Comparison of ENCODE assay signal across 10 cellular contexts in the genomic region with DNA sequence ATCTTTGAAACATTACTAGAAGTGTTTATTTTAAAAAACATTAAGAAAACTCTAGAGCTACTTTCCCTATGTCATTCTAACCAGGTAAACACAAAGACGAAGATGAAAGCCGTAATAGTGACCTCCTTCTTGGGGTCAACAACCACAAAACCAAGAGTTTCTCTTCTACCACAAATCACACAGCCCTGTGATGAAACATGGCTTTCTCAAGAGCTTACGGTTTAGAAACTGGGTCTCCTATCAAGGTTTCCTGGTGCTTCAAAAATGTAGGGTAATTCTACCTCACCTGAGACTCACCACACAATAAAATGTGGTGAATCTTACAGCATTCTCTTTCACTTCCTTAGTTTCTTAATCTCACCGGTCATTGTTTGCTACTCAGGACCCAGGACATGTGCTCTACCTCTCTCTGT. TPM values are rescaled to one million over a fixed set of nuclear protein-coding genes. Genes with fewer than 3 reads are reported as not detected.
A peak's percentile ranks its signal among the peaks of the same experiment; 100 is the strongest.
DNase-seq lines count a peak whose midpoint lies in the region; ATAC-seq and TF ChIP-seq lines count a peak whose summit lies in the region.
"Had no signal": no experiment of that assay in that cellular context is flagged by ENCODE, and none has a peak within 500 bp of the region (broad histone marks: within the 10 kb centered on the region; RNA-seq: fewer than 3 reads in every experiment).

No MANE protein-coding gene starts in this region.

- no peak overlapping the region for H3K4me2 ChIP-seq in GM23338

- H3K4me3 Mint-ChIP-seq in GM23338 (no peak overlapping the region), memory B cell (no peak overlapping the region)

- H3K36me3 ChIP-seq in GM23338 (ENCODE audit: insufficient read depth) = no peaks in the 10 kb centered on the region

- H3K27me3 ChIP-seq in GM23338 (ENCODE audit: insufficient read depth) = no peaks in the 10 kb centered on the region

- no peaks in the 10 kb centered on the region for H3K9me2 ChIP-seq in GM23338 (ENCODE audit: insufficient read depth)

- no peak overlapping the region for H3K4me3 ChIP-seq in GM23338

- no peak for TF ChIP-seq CTCF in GM23338 (conservative IDR thresholded peaks at IDR 0.05; ENCODE audit: low read depth in 2 of 2)

- H3K9me3 Mint-ChIP-seq in GM23338 = no peaks in the 10 kb centered on the region
- H3K9me3 Mint-ChIP-seq in memory B cell = peaks cover 3% of the 10 kb centered on the region

- H3K27ac ChIP-seq in GM23338 (ENCODE audit: low read depth) = no peak overlapping the region
- H3K27ac ChIP-seq: foreskin keratinocyte had no signal

- H2AFZ ChIP-seq in GM23338 = 0 out of 2 replicates have a peak overlapping the region, but pooled peaks have one; percentile 6

- H4K20me1 ChIP-seq in GM23338 (replicated peaks; ENCODE audit: insufficient read depth) = no peaks in the 10 kb centered on the region

- no peaks in the 10 kb centered on the region for H3K79me2 ChIP-seq in GM23338 (replicated peaks; ENCODE audit: insufficient read depth)

- DNase-seq in GM23338 (ENCODE audit: low spot score) (no peak), memory B cell (ENCODE audit: low spot score in 2 of 2) (no peak), pons (ENCODE audit: low spot score) (no peak)
- no peak for DNase-seq in stimulated activated CD4-positive, alpha-beta T cell treated with anti-CD3 and anti-CD28 coated beads, Interleukin-4, amount 100 ng/mL, for 1 hour
- DNase-seq in NK-92 treated with Interleukin-12 subunit alpha and Interleukin-12 subunit beta, amount 100 ng/mL, for 24 hours (lab: John Stamatoyannopoulos, UW) = no peak
- DNase-seq: activated CD4-positive, CD25-positive, alpha-beta regulatory T cell; activated effector memory CD4-positive, alpha-beta T cell treated with anti-CD3 and anti-CD28 coated beads, Interleukin-2, amount 50 U/mL, for 16 hours; foreskin keratinocyte had no signal

- peaks cover 2% of the 10 kb centered on the region for H3K4me1 ChIP-seq in GM23338 (ENCODE audit: insufficient read depth)
- H3K4me1 ChIP-seq: foreskin keratinocyte had no signal

- H3K4me1 Mint-ChIP-seq in GM23338 (peaks cover 2% of the 10 kb centered on the region; the same call in 2 of the 3 replicates), memory B cell (peaks cover 2% of the 10 kb centered on the region)

- H3K36me3 Mint-ChIP-seq in GM23338 (ENCODE audit: low read depth) = no peaks in the 10 kb centered on the region
- H3K36me3 Mint-ChIP-seq in memory B cell = no peaks in the 10 kb centered on the region

- peak; percentile 66 for ATAC-seq in GM19043 (IDR thresholded peaks at IDR 0.05; ENCODE audit: low read depth, unreplicated experiment)
- ATAC-seq in GM23338 = no peak
- peak; percentile 88 for ATAC-seq in HG03442 (IDR thresholded peaks at IDR 0.05; ENCODE audit: unreplicated experiment)
- peak; percentile 37 for ATAC-seq in memory B cell (ENCODE audit: low read depth)
- ATAC-seq: foreskin keratinocyte had no signal

- H3K27me3 Mint-ChIP-seq in GM23338 (ENCODE audit: insufficient read depth, low read depth, poor library complexity) (no peaks in the 10 kb centered on the region), memory B cell (no peaks in the 10 kb centered on the region)

- H3F3A ChIP-seq in GM23338 (replicated peaks; ENCODE audit: low read depth) = no peaks in the 10 kb centered on the region

- H3K27ac Mint-ChIP-seq in GM23338 (no peak overlapping the region), memory B cell (no peak overlapping the region)

TF ChIP-seq in GM23338, 12 proteins besides CTCF, POLR2A, EP300 and RAD21 (continues in another document):
- no peak for TF ChIP-seq EZH2phosphoT487 (IDR thresholded peaks at IDR 0.05; ENCODE audit: unreplicated experiment)
- no peak for TF ChIP-seq CREB1 (CRISPR knock-in tag; IDR thresholded peaks at IDR 0.05; ENCODE audit: low read depth)
- TF ChIP-seq JUNB (IDR thresholded peaks at IDR 0.05; ENCODE audit: unreplicated experiment) = no peak
- TF ChIP-seq, protein P1, sequence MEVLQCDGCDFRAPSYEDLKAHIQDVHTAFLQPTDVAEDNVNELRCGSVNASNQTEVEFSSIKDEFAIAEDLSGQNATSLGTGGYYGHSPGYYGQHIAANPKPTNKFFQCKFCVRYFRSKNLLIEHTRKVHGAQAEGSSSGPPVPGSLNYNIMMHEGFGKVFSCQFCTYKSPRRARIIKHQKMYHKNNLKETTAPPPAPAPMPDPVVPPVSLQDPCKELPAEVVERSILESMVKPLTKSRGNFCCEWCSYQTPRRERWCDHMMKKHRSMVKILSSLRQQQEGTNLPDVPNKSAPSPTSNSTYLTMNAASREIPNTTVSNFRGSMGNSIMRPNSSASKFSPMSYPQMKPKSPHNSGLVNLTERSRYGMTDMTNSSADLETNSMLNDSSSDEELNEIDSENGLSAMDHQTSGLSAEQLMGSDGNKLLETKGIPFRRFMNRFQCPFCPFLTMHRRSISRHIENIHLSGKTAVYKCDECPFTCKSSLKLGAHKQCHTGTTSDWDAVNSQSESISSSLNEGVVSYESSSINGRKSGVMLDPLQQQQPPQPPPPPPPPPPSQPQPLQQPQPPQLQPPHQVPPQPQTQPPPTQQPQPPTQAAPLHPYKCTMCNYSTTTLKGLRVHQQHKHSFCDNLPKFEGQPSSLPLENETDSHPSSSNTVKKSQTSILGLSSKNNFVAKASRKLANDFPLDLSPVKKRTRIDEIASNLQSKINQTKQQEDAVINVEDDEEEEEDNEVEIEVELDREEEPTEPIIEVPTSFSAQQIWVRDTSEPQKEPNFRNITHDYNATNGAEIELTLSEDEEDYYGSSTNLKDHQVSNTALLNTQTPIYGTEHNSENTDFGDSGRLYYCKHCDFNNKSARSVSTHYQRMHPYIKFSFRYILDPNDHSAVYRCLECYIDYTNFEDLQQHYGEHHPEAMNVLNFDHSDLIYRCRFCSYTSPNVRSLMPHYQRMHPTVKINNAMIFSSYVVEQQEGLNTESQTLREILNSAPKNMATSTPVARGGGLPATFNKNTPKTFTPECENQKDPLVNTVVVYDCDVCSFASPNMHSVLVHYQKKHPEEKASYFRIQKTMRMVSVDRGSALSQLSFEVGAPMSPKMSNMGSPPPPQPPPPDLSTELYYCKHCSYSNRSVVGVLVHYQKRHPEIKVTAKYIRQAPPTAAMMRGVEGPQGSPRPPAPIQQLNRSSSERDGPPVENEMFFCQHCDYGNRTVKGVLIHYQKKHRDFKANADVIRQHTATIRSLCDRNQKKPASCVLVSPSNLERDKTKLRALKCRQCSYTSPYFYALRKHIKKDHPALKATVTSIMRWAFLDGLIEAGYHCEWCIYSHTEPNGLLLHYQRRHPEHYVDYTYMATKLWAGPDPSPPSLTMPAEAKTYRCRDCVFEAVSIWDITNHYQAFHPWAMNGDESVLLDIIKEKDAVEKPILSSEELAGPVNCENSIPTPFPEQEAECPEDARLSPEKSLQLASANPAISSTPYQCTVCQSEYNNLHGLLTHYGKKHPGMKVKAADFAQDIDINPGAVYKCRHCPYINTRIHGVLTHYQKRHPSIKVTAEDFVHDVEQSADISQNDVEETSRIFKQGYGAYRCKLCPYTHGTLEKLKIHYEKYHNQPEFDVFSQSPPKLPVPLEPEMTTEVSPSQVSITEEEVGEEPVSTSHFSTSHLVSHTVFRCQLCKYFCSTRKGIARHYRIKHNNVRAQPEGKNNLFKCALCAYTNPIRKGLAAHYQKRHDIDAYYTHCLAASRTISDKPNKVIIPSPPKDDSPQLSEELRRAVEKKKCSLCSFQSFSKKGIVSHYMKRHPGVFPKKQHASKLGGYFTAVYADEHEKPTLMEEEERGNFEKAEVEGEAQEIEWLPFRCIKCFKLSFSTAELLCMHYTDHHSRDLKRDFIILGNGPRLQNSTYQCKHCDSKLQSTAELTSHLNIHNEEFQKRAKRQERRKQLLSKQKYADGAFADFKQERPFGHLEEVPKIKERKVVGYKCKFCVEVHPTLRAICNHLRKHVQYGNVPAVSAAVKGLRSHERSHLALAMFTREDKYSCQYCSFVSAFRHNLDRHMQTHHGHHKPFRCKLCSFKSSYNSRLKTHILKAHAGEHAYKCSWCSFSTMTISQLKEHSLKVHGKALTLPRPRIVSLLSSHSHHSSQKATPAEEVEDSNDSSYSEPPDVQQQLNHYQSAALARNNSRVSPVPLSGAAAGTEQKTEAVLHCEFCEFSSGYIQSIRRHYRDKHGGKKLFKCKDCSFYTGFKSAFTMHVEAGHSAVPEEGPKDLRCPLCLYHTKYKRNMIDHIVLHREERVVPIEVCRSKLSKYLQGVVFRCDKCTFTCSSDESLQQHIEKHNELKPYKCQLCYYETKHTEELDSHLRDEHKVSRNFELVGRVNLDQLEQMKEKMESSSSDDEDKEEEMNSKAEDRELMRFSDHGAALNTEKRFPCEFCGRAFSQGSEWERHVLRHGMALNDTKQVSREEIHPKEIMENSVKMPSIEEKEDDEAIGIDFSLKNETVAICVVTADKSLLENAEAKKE (CRISPR knock-in tag; IDR thresholded peaks at IDR 0.05) = no peak
- TF ChIP-seq ZNF331 (CRISPR knock-in tag; IDR thresholded peaks at IDR 0.05; ENCODE audit: low read depth) = no peak
- no peak for TF ChIP-seq STAT1 (IDR thresholded peaks at IDR 0.05; ENCODE audit: unreplicated experiment)
- no peak for TF ChIP-seq EZH2 (IDR thresholded peaks at IDR 0.05; ENCODE audit: low read depth, unreplicated experiment)
- TF ChIP-seq, protein P2, sequence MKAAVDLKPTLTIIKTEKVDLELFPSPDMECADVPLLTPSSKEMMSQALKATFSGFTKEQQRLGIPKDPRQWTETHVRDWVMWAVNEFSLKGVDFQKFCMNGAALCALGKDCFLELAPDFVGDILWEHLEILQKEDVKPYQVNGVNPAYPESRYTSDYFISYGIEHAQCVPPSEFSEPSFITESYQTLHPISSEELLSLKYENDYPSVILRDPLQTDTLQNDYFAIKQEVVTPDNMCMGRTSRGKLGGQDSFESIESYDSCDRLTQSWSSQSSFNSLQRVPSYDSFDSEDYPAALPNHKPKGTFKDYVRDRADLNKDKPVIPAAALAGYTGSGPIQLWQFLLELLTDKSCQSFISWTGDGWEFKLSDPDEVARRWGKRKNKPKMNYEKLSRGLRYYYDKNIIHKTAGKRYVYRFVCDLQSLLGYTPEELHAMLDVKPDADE (IDR thresholded peaks at IDR 0.05) = no peak

RNA-seq across cellular contexts. Expression of a gene that starts 50.9 kb away (rescaled TPM):
- total RNA-seq in GM23338 (2014; rRNA removed; shearing (Covaris generic)) = not detected in 2 replicates
- polyA plus RNA-seq in GM23338 (2016; fragmentation: Nextera tagmentation; extraction: Ambion mirVana) = 0.40 TPM in 1 of 2 replicates, not detected in the other
